In genomic region chr7:38369816-38370493, GRCh38 we compare ENCODE assay signal across 8 cellular contexts.
DNase-seq lines count a peak whose midpoint lies in the region; ATAC-seq and TF ChIP-seq lines count a peak whose summit lies in the region.

No MANE protein-coding gene starts in this region.

- H3K4me1 ChIP-seq in IMR-90 (ENCODE audit: control insufficient read depth, insufficient read depth, low read length), result no peaks in the 10 kb centered on the region
- H3K4me1 ChIP-seq in Peyer's patch, result peaks cover 0 to 10% (median 2%) of the 10 kb centered on the region in 4 donors
- peaks cover 12 to 15% of the 10 kb centered on the region in 2 experiments for H3K4me1 ChIP-seq in neutrophil (ENCODE audit: control insufficient read depth in 1 of 2, insufficient read depth in 1 of 2, low read depth in 1 of 2, low read length in 1 of 2)

- no peak overlapping the region for H4K5ac ChIP-seq in IMR-90 (ENCODE audit: low read depth, low read length)

- H3K56ac ChIP-seq in IMR-90 (ENCODE audit: extremely low read depth, insufficient read depth, low read length), result no peak overlapping the region

- no peak overlapping the region for H3K23ac ChIP-seq in IMR-90 (ENCODE audit: low read depth, low read length)

- no peak overlapping the region for H3K18ac ChIP-seq in IMR-90 (ENCODE audit: low read depth, low read length)

- no peak overlapping the region for H2BK5ac ChIP-seq in IMR-90 (ENCODE audit: low read depth, low read length, poor library complexity, severe bottlenecking)

- intact Hi-C loops in IMR-90 (cut with micrococcal nuclease), result loop anchor here (1.0 to 5.0 kb wide), 2 partner anchors 264 to 468 kb away; no protein-coding TSS in a partner anchor
- intact Hi-C loops in activated T-helper 1 cell treated with anti-CD3 and anti-CD28 coated beads, Interleukin-12 subunit alpha, Interleukin-12 subunit beta, Interleukin-2, Interleukin-4 antibody, amounts not matched to agents 30 ng/mL and 10 ng/mL and 1 ng/mL, durations not matched to agents 14 hours and 24 hours and 36 hours (cut with micrococcal nuclease), result loop anchor here (1.0 to 2.0 kb wide), 2 partner anchors 8 to 191 kb away; partner anchors contain the start of gene STARD3NL

- POLR2A ChIA-PET in IMR-90 (lab: Charles Lee; ENCODE audit: unreplicated experiment), result no interaction called here

- H2BK20ac ChIP-seq in IMR-90 (ENCODE audit: low read depth, low read length), result no peak overlapping the region

- no peaks in the 10 kb centered on the region for H3K79me1 ChIP-seq in IMR-90 (ENCODE audit: low read depth in 1 of 2, low read length in 2 of 2)

- H3K4ac ChIP-seq in IMR-90 (ENCODE audit: low read depth, low read length), result no peak overlapping the region

- peak; percentile 75 for DNase-seq in DMS 273 treated with DMSO at 0.1 percent for 48 hours (lab: John Stamatoyannopoulos, UW)
- DNase-seq in IMR-90, result peak; percentile 85
- peak; percentile 84 to 95 (median 93) for DNase-seq in Peyer's patch
- DNase-seq in activated T-helper 1 cell treated with anti-CD3 and anti-CD28 coated beads, Interleukin-12 subunit alpha, Interleukin-12 subunit beta, Interleukin-2, Interleukin-4 antibody, amounts not matched to agents 30 ng/mL and 10 ng/mL and 1 ng/mL, durations not matched to agents 14 hours and 24 hours and 36 hours (ENCODE audit: low spot score), result peak; percentile 61
- DNase-seq in fibroblast of the aortic adventitia (ENCODE audit: low read depth), result peak; percentile 82
- DNase-seq in substantia nigra (lab: John Stamatoyannopoulos, UW), result peak; percentile 8 to 91 (median 73)

- H3K14ac ChIP-seq in IMR-90 (replicated peaks; ENCODE audit: low read depth, low read length), result no peak overlapping the region

- ATAC-seq in GM21576 (IDR thresholded peaks at IDR 0.05; ENCODE audit: unreplicated experiment), result peak; percentile 64
- peak; percentile 97 for ATAC-seq in IMR-90 (ENCODE audit: low read depth)

- no peak overlapping the region for H2BK15ac ChIP-seq in IMR-90 (ENCODE audit: low read depth, low read length)

- no peak overlapping the region for H2AK9ac ChIP-seq in IMR-90 (replicated peaks; ENCODE audit: low read depth, low read length, poor library complexity)

- no peaks in the 10 kb centered on the region for H3K9me3 ChIP-seq in IMR-90 (ENCODE audit: control insufficient read depth, insufficient read depth, low read length)
- no peaks in the 10 kb centered on the region for H3K9me3 ChIP-seq in Peyer's patch
- H3K9me3 ChIP-seq in neutrophil, result no peaks in the 10 kb centered on the region

- TF ChIP-seq RAD21 in IMR-90 (IDR thresholded peaks at IDR 0.05; ENCODE audit: low read length), result peak; percentile 35

- peak overlapping the region; percentile 41 for H3K27ac Mint-ChIP-seq in activated T-helper 1 cell treated with anti-CD3 and anti-CD28 coated beads, Interleukin-12 subunit alpha, Interleukin-12 subunit beta, Interleukin-2, Interleukin-4 antibody, amounts not matched to agents 30 ng/mL and 10 ng/mL and 1 ng/mL, durations not matched to agents 14 hours and 24 hours and 36 hours

- H3K36me3 Mint-ChIP-seq in activated T-helper 1 cell treated with anti-CD3 and anti-CD28 coated beads, Interleukin-12 subunit alpha, Interleukin-12 subunit beta, Interleukin-2, Interleukin-4 antibody, amounts not matched to agents 30 ng/mL and 10 ng/mL and 1 ng/mL, durations not matched to agents 14 hours and 24 hours and 36 hours (ENCODE audit: low read depth), result no peaks in the 10 kb centered on the region

- no peak overlapping the region for H4K91ac ChIP-seq in IMR-90 (ENCODE audit: insufficient read depth, low read depth, low read length)

- H3K27me3 ChIP-seq in IMR-90 (ENCODE audit: control insufficient read depth, insufficient read depth, low read length) (no peaks in the 10 kb centered on the region), Peyer's patch (no peaks in the 10 kb centered on the region), neutrophil (no peaks in the 10 kb centered on the region)

- H2AK5ac ChIP-seq in IMR-90 (ENCODE audit: low read depth, low read length), result no peak overlapping the region

- TF ChIP-seq POLR2A in IMR-90 (IDR thresholded peaks at IDR 0.05; ENCODE audit: low read depth, low read length), result no peak
- no peak for TF ChIP-seq POLR2A in Peyer's patch (IDR thresholded peaks at IDR 0.05)

- H3K4me3 ChIP-seq in IMR-90 (ENCODE audit: insufficient read depth, low read depth, low read length), result no peak overlapping the region
- H3K4me3 ChIP-seq in Peyer's patch, result no peak overlapping the region
- no peak overlapping the region for H3K4me3 ChIP-seq in fibroblast of the aortic adventitia (ENCODE audit: low read depth, low read length)
- H3K4me3 ChIP-seq in neutrophil (ENCODE audit: low read depth in 1 of 2, low read length in 1 of 2), result no peak overlapping the region

- no peak overlapping the region for H3K4me2 ChIP-seq in IMR-90 (ENCODE audit: low read depth, low read length)

- H4K20me1 ChIP-seq in IMR-90 (ENCODE audit: insufficient read depth, low read length), result no peaks in the 10 kb centered on the region

- H2AFZ ChIP-seq in IMR-90 (replicated peaks; ENCODE audit: low read length, poor library complexity), result peak overlapping the region; percentile 52

- H3K4me1 Mint-ChIP-seq in activated T-helper 1 cell treated with anti-CD3 and anti-CD28 coated beads, Interleukin-12 subunit alpha, Interleukin-12 subunit beta, Interleukin-2, Interleukin-4 antibody, amounts not matched to agents 30 ng/mL and 10 ng/mL and 1 ng/mL, durations not matched to agents 14 hours and 24 hours and 36 hours (ENCODE audit: low read depth), result peaks cover 40% of the 10 kb centered on the region

- no peaks in the 10 kb centered on the region for H3K27me3 Mint-ChIP-seq in activated T-helper 1 cell treated with anti-CD3 and anti-CD28 coated beads, Interleukin-12 subunit alpha, Interleukin-12 subunit beta, Interleukin-2, Interleukin-4 antibody, amounts not matched to agents 30 ng/mL and 10 ng/mL and 1 ng/mL, durations not matched to agents 14 hours and 24 hours and 36 hours (ENCODE audit: insufficient read depth)

- H3K36me3 ChIP-seq in IMR-90 (ENCODE audit: control insufficient read depth, insufficient read depth, low read length) (no peaks in the 10 kb centered on the region), Peyer's patch (no peaks in the 10 kb centered on the region), neutrophil (no peaks in the 10 kb centered on the region)

- TF ChIP-seq CTCF in IMR-90 (conservative IDR thresholded peaks at IDR 0.05; ENCODE audit: low read depth, low read length) (peak; percentile 70), Peyer's patch (IDR thresholded peaks at IDR 0.05) (peak; percentile 47 to 85 (median 64)), fibroblast of the aortic adventitia (IDR thresholded peaks at IDR 0.05; ENCODE audit: insufficient read depth, low read length) (peak; percentile 91), neutrophil (IDR thresholded peaks at IDR 0.05) (peak; percentile 51)

- BruUV-seq in IMR-90 (replicated peaks; lab: Mats Ljungman, UMichigan), result no TSS peak

- H3K9ac ChIP-seq in IMR-90 (ENCODE audit: low read depth, low read length), result no peak overlapping the region

- H2BK120ac ChIP-seq in IMR-90 (ENCODE audit: low read depth, low read length), result no peak overlapping the region

- no peaks in the 10 kb centered on the region for H3K9me1 ChIP-seq in IMR-90 (ENCODE audit: insufficient read depth, low read length)

- H3K27ac ChIP-seq in IMR-90 (ENCODE audit: insufficient read depth, low read length), result no peak overlapping the region
- no peak overlapping the region for H3K27ac ChIP-seq in Peyer's patch
- H3K27ac ChIP-seq in neutrophil, result peak overlapping the region; percentile 16
- H3K27ac ChIP-seq in substantia nigra (ENCODE audit: low read depth, low read length, poor library complexity, severe bottlenecking), result no peak overlapping the region

- H3K9me3 Mint-ChIP-seq in activated T-helper 1 cell treated with anti-CD3 and anti-CD28 coated beads, Interleukin-12 subunit alpha, Interleukin-12 subunit beta, Interleukin-2, Interleukin-4 antibody, amounts not matched to agents 30 ng/mL and 10 ng/mL and 1 ng/mL, durations not matched to agents 14 hours and 24 hours and 36 hours, result no peaks in the 10 kb centered on the region

- 0 out of 4 replicates have a peak overlapping the region, but pooled peaks of 1 of the 2 experiments have one; percentile 50 for H4K8ac ChIP-seq in IMR-90 (ENCODE audit: low read depth in 2 of 2, low read length in 2 of 2)

- dilution Hi-C loops in IMR-90 (cut with HindIII; ENCODE audit: low sequenced_read_pairs, unreplicated experiment), result no loop called here

- 5% methylated on average over 4 of the region's 8 CpGs; no CpG with 5 or more reads in 1 of the 2 experiments for WGBS in IMR-90 (ENCODE audit: extremely low coverage in 2 of 2, insufficient read length in 1 of 2), 2 experiments

- in situ Hi-C loops in IMR-90 (cut with MboI; ENCODE audit: low sequenced_read_pairs), result no loop called here

- no peak overlapping the region for H3K4me3 Mint-ChIP-seq in activated T-helper 1 cell treated with anti-CD3 and anti-CD28 coated beads, Interleukin-12 subunit alpha, Interleukin-12 subunit beta, Interleukin-2, Interleukin-4 antibody, amounts not matched to agents 30 ng/mL and 10 ng/mL and 1 ng/mL, durations not matched to agents 14 hours and 24 hours and 36 hours

- CTCF ChIA-PET in IMR-90 (lab: Yijun Ruan, JAX), result interaction anchor here (0.6 to 3.5 kb wide), 11 partner anchors 10 to 1642 kb away, joined by 3 to 14 read pairs (median 4); no protein-coding TSS in a partner anchor

TF ChIP-seq in IMR-90, 13 proteins besides CTCF, POLR2A, EP300 and RAD21:
- TF ChIP-seq FOS (IDR thresholded peaks at IDR 0.05; ENCODE audit: low read depth, low read length) (no peak), MXI1 (IDR thresholded peaks at IDR 0.05; ENCODE audit: borderline replicate concordance, low read depth, low read length) (no peak), MAFK (IDR thresholded peaks at IDR 0.05; ENCODE audit: low read depth, low read length) (no peak), RFX5 (IDR thresholded peaks at IDR 0.05; ENCODE audit: low read depth, low read length) (no peak)
